8 cellular contexts compared by ENCODE assay signal in the genomic region with DNA sequence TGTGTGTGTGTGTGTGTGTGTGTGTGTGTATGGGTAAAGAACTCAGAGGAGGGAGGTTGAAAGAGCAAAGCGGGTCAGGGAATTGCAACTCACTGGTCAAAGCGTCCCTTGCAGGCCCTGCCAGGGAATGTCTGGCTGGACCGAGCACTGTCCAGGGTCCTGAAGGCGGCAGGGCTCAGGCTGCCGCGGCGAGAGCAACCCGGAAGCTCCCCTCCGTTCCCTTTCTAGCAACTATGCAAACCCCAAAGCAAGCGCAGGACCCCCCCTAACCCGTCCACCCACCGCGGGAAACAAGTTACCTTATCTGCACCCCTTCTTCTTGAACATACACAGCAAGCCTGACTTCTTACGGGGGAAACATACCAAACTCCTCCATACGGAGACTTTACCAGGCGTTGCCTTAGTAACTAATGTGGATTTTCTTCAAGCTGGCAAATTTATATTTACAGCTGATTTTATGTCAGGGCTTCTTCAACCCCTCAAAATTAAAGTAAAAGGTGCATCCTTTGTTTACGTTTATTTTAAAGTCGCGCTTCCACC. TPM values are rescaled to one million over a fixed set of nuclear protein-coding genes. Genes with fewer than 3 reads are reported as not detected.
A peak's percentile ranks its signal among the peaks of the same experiment; 100 is the strongest.
DNase-seq lines count a peak whose midpoint lies in the region; ATAC-seq and TF ChIP-seq lines count a peak whose summit lies in the region.

No MANE protein-coding gene starts in this region.

- no peaks in the 10 kb centered on the region for H3K4me1 ChIP-seq in gastroesophageal sphincter

- H3K27me3 ChIP-seq in gastroesophageal sphincter: peaks cover 51% of the 10 kb centered on the region

- no peak overlapping the region for H3K4me3 ChIP-seq in gastroesophageal sphincter

- H3K9me3 Mint-ChIP-seq in activated T-cell treated with anti-CD3 and anti-CD28 coated beads, Interleukin-2, amount 50 U/mL, for 24 hours: peaks cover 2% of the 10 kb centered on the region

- WGBS in gastroesophageal sphincter (ENCODE audit: low coverage in 1 of 2), 2 donors: 4 to 7% methylated on average over 4 to 18 of the region's 19 CpGs

- peak; percentile 57 for DNase-seq in Ammon's horn (ENCODE audit: low spot score)
- DNase-seq in KG1 (lab: John Stamatoyannopoulos, UW): peak; percentile 5
- peak; percentile 47 for DNase-seq in activated T-cell treated with anti-CD3 and anti-CD28 coated beads, Interleukin-2, amount 50 U/mL, for 24 hours
- DNase-seq in omental fat pad (ENCODE audit: low spot score): no peak

- TF ChIP-seq CTCF in gastroesophageal sphincter (IDR thresholded peaks at IDR 0.05) (no peak), omental fat pad (IDR thresholded peaks at IDR 0.05) (no peak)

- H3K36me3 Mint-ChIP-seq in activated T-cell treated with anti-CD3 and anti-CD28 coated beads, Interleukin-2, amount 50 U/mL, for 24 hours (ENCODE audit: low read depth): no peaks in the 10 kb centered on the region

- no peak overlapping the region for H3K27ac ChIP-seq in gastroesophageal sphincter

- no peak for TF ChIP-seq POLR2A in gastroesophageal sphincter (IDR thresholded peaks at IDR 0.05)

- H3K9me3 ChIP-seq in gastroesophageal sphincter: peaks cover 0 to 6% (median 0%) of the 10 kb centered on the region in 3 donors

- H3K4me1 Mint-ChIP-seq in activated T-cell treated with anti-CD3 and anti-CD28 coated beads, Interleukin-2, amount 50 U/mL, for 24 hours (ENCODE audit: low read depth): peaks cover 6% of the 10 kb centered on the region

- no peak for TF ChIP-seq EP300 in gastroesophageal sphincter (IDR thresholded peaks at IDR 0.05)

- peaks cover 75% of the 10 kb centered on the region for H3K27me3 Mint-ChIP-seq in activated T-cell treated with anti-CD3 and anti-CD28 coated beads, Interleukin-2, amount 50 U/mL, for 24 hours

- ATAC-seq in GM19438 (IDR thresholded peaks at IDR 0.05; ENCODE audit: low read depth, unreplicated experiment): peak; percentile 76
- ATAC-seq in gastroesophageal sphincter: peak; percentile 71
- peak; percentile 32 for ATAC-seq in omental fat pad (ENCODE audit: low FRiP score)
- ATAC-seq in GM19455 (IDR thresholded peaks at IDR 0.05; ENCODE audit: unreplicated experiment): no peak
- ATAC-seq in HG03571 (IDR thresholded peaks at IDR 0.05; ENCODE audit: unreplicated experiment): no peak

- H3K27ac Mint-ChIP-seq in activated T-cell treated with anti-CD3 and anti-CD28 coated beads, Interleukin-2, amount 50 U/mL, for 24 hours: no peak overlapping the region

- H3K36me3 ChIP-seq in gastroesophageal sphincter: no peaks in the 10 kb centered on the region

- no peak overlapping the region for H3K4me3 Mint-ChIP-seq in activated T-cell treated with anti-CD3 and anti-CD28 coated beads, Interleukin-2, amount 50 U/mL, for 24 hours

RNA-seq across cellular contexts. Expression of gene GRM1, which starts 0.5 kb away (rescaled TPM):
- under 1 TPM in 1 of 4 donors, not detected in 3; 0.13 TPM for total RNA-seq in gastroesophageal sphincter
- total RNA-seq in omental fat pad: under 1 TPM in 1 of 4 donors, not detected in 3; 0.16 TPM

Comparison
In these comparisons a context has a peak if more than half of its experiments do, and no peak if none do; other contexts are left out.
1. ATAC-seq: peak in GM19438 (single experiment), gastroesophageal sphincter (single experiment) and omental fat pad (single experiment); none in GM19455 (single experiment) and HG03571 (single experiment).